Comparison of ENCODE assay signal across 24 cellular contexts in genomic region chr15:42239528-42240245, GRCh38. TPM values are rescaled to one million over a fixed set of nuclear protein-coding genes. Genes with fewer than 3 reads are reported as not detected.
DNase-seq lines count a peak whose midpoint lies in the region; ATAC-seq, FAIRE-seq and TF ChIP-seq lines count a peak whose summit lies in the region.
"Had no signal": no experiment of that assay in that cellular context is flagged by ENCODE, and none has a peak within 500 bp of the region (broad histone marks: within the 10 kb centered on the region; RNA-seq: fewer than 3 reads in every experiment).

No MANE protein-coding gene starts in this region.

- no peaks in the 10 kb centered on the region for H3K27me3 ChIP-seq in astrocyte (ENCODE audit: insufficient read depth, low read length)
- no peaks in the 10 kb centered on the region for H3K27me3 ChIP-seq in lung (ENCODE audit: control insufficient read depth, insufficient read depth)
- no peaks in the 10 kb centered on the region for H3K27me3 ChIP-seq in Peyer's patch
- no peaks in the 10 kb centered on the region for H3K27me3 ChIP-seq in colonic mucosa
- H3K27me3 ChIP-seq: BLaER1, esophagus squamous epithelium, stomach had no signal

- H3K36me3 ChIP-seq in astrocyte (ENCODE audit: insufficient read depth, low read length) (peaks cover 34% of the 10 kb centered on the region), lung (ENCODE audit: control insufficient read depth in 2 of 2, insufficient read depth in 2 of 2, low read length in 2 of 2) (peaks cover 10 to 26% of the 10 kb centered on the region in 2 donors), Peyer's patch (peaks cover 0 to 77% (median 0%) of the 10 kb centered on the region in 3 donors), colonic mucosa (peaks cover 4% of the 10 kb centered on the region)

- H3K79me2 ChIP-seq in astrocyte (ENCODE audit: insufficient read depth, low read length): peaks cover 4% of the 10 kb centered on the region

- H3K4me3 Mint-ChIP-seq in astrocyte (ENCODE audit: unreplicated experiment): no peak overlapping the region
- H3K4me3 Mint-ChIP-seq: activated naive CD4-positive, alpha-beta T cell treated with anti-CD3 and anti-CD28 coated beads for 36 hours; effector memory CD8-positive, alpha-beta T cell; GM23338; T-helper 1 cell treated with Interleukin-12 subunit alpha and Interleukin-12 subunit beta and Interleukin-4 antibody, amounts not matched to agents 30 μg/mL and 1 μg/mL, for 36 hours had no signal

- H3K9ac ChIP-seq in astrocyte (ENCODE audit: low read length): no peak overlapping the region
- H3K9ac ChIP-seq in colonic mucosa (ENCODE audit: low read depth in 2 of 2, low read length in 2 of 2): no peak overlapping the region
- H3K9ac ChIP-seq: BLaER1, KMS-11 had no signal

- H3K4me2 ChIP-seq in astrocyte (ENCODE audit: low read length): no peak overlapping the region
- H3K4me2 ChIP-seq: BLaER1, GM23338, KMS-11, PC-9 had no signal

- peak; percentile 20 for FAIRE-seq in H54 (lab: Jason Lieb, UNC)
- no peak for FAIRE-seq in astrocyte (lab: Jason Lieb, UNC)
- FAIRE-seq: GM12878 had no signal

- TF ChIP-seq CTCF in astrocyte (IDR thresholded peaks at IDR 0.05; ENCODE audit: insufficient read depth, low read depth, low read length): no peak
- no peak for TF ChIP-seq CTCF in lung (IDR thresholded peaks at IDR 0.05; ENCODE audit: control extremely low read depth, extremely low read depth)
- TF ChIP-seq CTCF in Peyer's patch (IDR thresholded peaks at IDR 0.05): no peak
- TF ChIP-seq CTCF in colonic mucosa (IDR thresholded peaks at IDR 0.05): no peak

- intact Hi-C loops in colonic mucosa (cut with DNase I): no loop called here

- H4K20me1 ChIP-seq in astrocyte (ENCODE audit: insufficient read depth, low read length): peaks cover 9% of the 10 kb centered on the region
- H4K20me1 ChIP-seq: BLaER1 had no signal

- H3K9me3 ChIP-seq in astrocyte (ENCODE audit: insufficient read depth, low read depth, low read length): no peaks in the 10 kb centered on the region
- H3K9me3 ChIP-seq in lung (ENCODE audit: control insufficient read depth in 2 of 2, insufficient read depth in 1 of 2, low read length in 1 of 2): no peaks in the 10 kb centered on the region
- H3K9me3 ChIP-seq in Peyer's patch: no peaks in the 10 kb centered on the region
- no peaks in the 10 kb centered on the region for H3K9me3 ChIP-seq in colonic mucosa
- H3K9me3 ChIP-seq: BLaER1, esophagus squamous epithelium, stomach had no signal

- no peak overlapping the region for H3K4me3 ChIP-seq in astrocyte (ENCODE audit: insufficient read depth, low read depth, low read length)
- no peak overlapping the region for H3K4me3 ChIP-seq in lung
- H3K4me3 ChIP-seq in Peyer's patch: no peak overlapping the region
- no peak overlapping the region for H3K4me3 ChIP-seq in colonic mucosa
- H3K4me3 ChIP-seq: BLaER1, esophagus squamous epithelium, GM12878, GM23338, PC-9, stomach had no signal

- DNase-seq in DMS53 (lab: John Stamatoyannopoulos, UW) (peak; percentile 8), DMS53 treated with DMSO at 0.1 percent for 48 hours (lab: John Stamatoyannopoulos, UW; ENCODE audit: unreplicated experiment) (no peak), H54 (ENCODE audit: insufficient read length, low spot score) (no peak), astrocyte (ENCODE audit: low read depth) (peak; percentile 3), lung (ENCODE audit: low spot score) (peak; percentile 33), Peyer's patch (no peak), colonic mucosa (no peak)
- DNase-seq: activated naive CD4-positive, alpha-beta T cell treated with anti-CD3 and anti-CD28 coated beads for 36 hours; effector memory CD8-positive, alpha-beta T cell; esophagus squamous epithelium; glutamatergic neuron; MV-4-11; NCI-H1694; NCI-H226; PC-9; stomach; WERI-Rb-1 had no signal

- H2AFZ ChIP-seq in astrocyte (ENCODE audit: low read depth, low read length): no peak overlapping the region
- H2AFZ ChIP-seq: GM23338, PC-9 had no signal

- no peaks in the 10 kb centered on the region for H3K4me1 ChIP-seq in astrocyte (ENCODE audit: insufficient read depth, low read length)
- H3K4me1 ChIP-seq in lung (ENCODE audit: control insufficient read depth in 2 of 2, insufficient read depth in 2 of 2, low read length in 2 of 2): no peaks in the 10 kb centered on the region
- H3K4me1 ChIP-seq in Peyer's patch: no peaks in the 10 kb centered on the region
- H3K4me1 ChIP-seq in colonic mucosa: no peaks in the 10 kb centered on the region
- H3K4me1 ChIP-seq: BLaER1, esophagus squamous epithelium, stomach had no signal

- H3K27me3 Mint-ChIP-seq in astrocyte (ENCODE audit: low read depth, unreplicated experiment): no peaks in the 10 kb centered on the region
- H3K27me3 Mint-ChIP-seq: effector memory CD8-positive, alpha-beta T cell had no signal

- ATAC-seq in lung (ENCODE audit: insufficient read depth, low FRiP score) (no peak), HG03045 (IDR thresholded peaks at IDR 0.05; ENCODE audit: unreplicated experiment) (no peak)
- ATAC-seq: effector memory CD8-positive, alpha-beta T cell; GM12878; GM23338 had no signal

- H3K27ac ChIP-seq in astrocyte (ENCODE audit: low read depth, low read length): no peak overlapping the region
- no peak overlapping the region for H3K27ac ChIP-seq in lung (ENCODE audit: low read depth in 1 of 2, low read length in 1 of 2)
- no peak overlapping the region for H3K27ac ChIP-seq in Peyer's patch
- no peak overlapping the region for H3K27ac ChIP-seq in colonic mucosa
- H3K27ac ChIP-seq: 22Rv1, BLaER1, esophagus squamous epithelium, KMS-11, PC-9, stomach, WERI-Rb-1 had no signal

- peaks cover 11% of the 10 kb centered on the region for H3K4me1 Mint-ChIP-seq in astrocyte (ENCODE audit: low read depth, unreplicated experiment)
- H3K4me1 Mint-ChIP-seq: GM23338 had no signal

- no peaks in the 10 kb centered on the region for H3K9me3 Mint-ChIP-seq in astrocyte (ENCODE audit: unreplicated experiment)
- H3K9me3 Mint-ChIP-seq: activated naive CD4-positive, alpha-beta T cell treated with anti-CD3 and anti-CD28 coated beads for 36 hours; effector memory CD8-positive, alpha-beta T cell; GM23338; T-helper 1 cell treated with Interleukin-12 subunit alpha and Interleukin-12 subunit beta and Interleukin-4 antibody, amounts not matched to agents 30 μg/mL and 1 μg/mL, for 36 hours had no signal

- no peak overlapping the region for H3K27ac Mint-ChIP-seq in astrocyte (ENCODE audit: unreplicated experiment)
- H3K27ac Mint-ChIP-seq: activated naive CD4-positive, alpha-beta T cell treated with anti-CD3 and anti-CD28 coated beads for 36 hours; GM23338; T-helper 1 cell treated with Interleukin-12 subunit alpha and Interleukin-12 subunit beta and Interleukin-4 antibody, amounts not matched to agents 30 μg/mL and 1 μg/mL, for 36 hours had no signal

- TF ChIP-seq POLR2A in H54 (IDR thresholded peaks at IDR 0.05; ENCODE audit: low read depth, low read length): no peak
- no peak for TF ChIP-seq POLR2A in Peyer's patch (IDR thresholded peaks at IDR 0.05)

- peaks cover 7% of the 10 kb centered on the region for H3K36me3 Mint-ChIP-seq in astrocyte (ENCODE audit: low read depth, unreplicated experiment)

RNA-seq across cellular contexts. Expression of gene VPS39, which starts 31.6 kb away (rescaled TPM):
- total RNA-seq in astrocyte: 60.6 and 63.0 TPM in 2 replicates
- 10 to 100 TPM; 63.8 to 99.1 TPM for total RNA-seq in lung
- 10 to 100 TPM; 29.4 to 39.3 TPM for polyA plus RNA-seq in lung
- total RNA-seq in Peyer's patch: 100 to 1,000 TPM; 141 to 314 (median 192) TPM
- total RNA-seq in colonic mucosa: 10 to 100 TPM; 49.1 to 50.4 TPM

RNA-seq across cellular contexts. Expression of gene GANC, which starts 33.3 kb away (rescaled TPM):
- total RNA-seq in astrocyte (12.5 and 13.4 TPM in 2 replicates), lung (100 to 1,000 TPM in 1 of 2 donors, 10 to 100 TPM in 1; 73.9 to 105 TPM), Peyer's patch (10 to 100 TPM; 20.8 to 63.5 (median 35.3) TPM), colonic mucosa (10 to 100 TPM; 39.8 to 47.6 TPM)
- polyA plus RNA-seq in lung: 10 to 100 TPM; 19.6 to 33.4 TPM

RNA-seq across cellular contexts. Expression of gene TMEM87A, which starts 33.5 kb away (rescaled TPM):
- 39.6 and 40.9 TPM in 2 replicates for total RNA-seq in astrocyte
- total RNA-seq in lung: 100 to 1,000 TPM; 110 to 196 TPM
- polyA plus RNA-seq in lung: 10 to 100 TPM; 50.3 to 63.8 TPM
- total RNA-seq in Peyer's patch: 10 to 100 TPM; 47.5 to 61.9 (median 53.6) TPM
- 100 to 1,000 TPM in 1 of 2 donors, 10 to 100 TPM in 1; 65.6 to 115 TPM for total RNA-seq in colonic mucosa

Comparison
In these comparisons a context has a peak if more than half of its experiments do, and no peak if none do; other contexts are left out.
1. DNase-seq: peak in DMS53 (single experiment), astrocyte (single experiment) and lung (single experiment); none in DMS53 treated with DMSO at 0.1 percent for 48 hours (single experiment), H54 (single experiment), Peyer's patch (0 of 3) and colonic mucosa (single experiment).